1 cellular context compared by ENCODE assay signal in the genomic region with DNA sequence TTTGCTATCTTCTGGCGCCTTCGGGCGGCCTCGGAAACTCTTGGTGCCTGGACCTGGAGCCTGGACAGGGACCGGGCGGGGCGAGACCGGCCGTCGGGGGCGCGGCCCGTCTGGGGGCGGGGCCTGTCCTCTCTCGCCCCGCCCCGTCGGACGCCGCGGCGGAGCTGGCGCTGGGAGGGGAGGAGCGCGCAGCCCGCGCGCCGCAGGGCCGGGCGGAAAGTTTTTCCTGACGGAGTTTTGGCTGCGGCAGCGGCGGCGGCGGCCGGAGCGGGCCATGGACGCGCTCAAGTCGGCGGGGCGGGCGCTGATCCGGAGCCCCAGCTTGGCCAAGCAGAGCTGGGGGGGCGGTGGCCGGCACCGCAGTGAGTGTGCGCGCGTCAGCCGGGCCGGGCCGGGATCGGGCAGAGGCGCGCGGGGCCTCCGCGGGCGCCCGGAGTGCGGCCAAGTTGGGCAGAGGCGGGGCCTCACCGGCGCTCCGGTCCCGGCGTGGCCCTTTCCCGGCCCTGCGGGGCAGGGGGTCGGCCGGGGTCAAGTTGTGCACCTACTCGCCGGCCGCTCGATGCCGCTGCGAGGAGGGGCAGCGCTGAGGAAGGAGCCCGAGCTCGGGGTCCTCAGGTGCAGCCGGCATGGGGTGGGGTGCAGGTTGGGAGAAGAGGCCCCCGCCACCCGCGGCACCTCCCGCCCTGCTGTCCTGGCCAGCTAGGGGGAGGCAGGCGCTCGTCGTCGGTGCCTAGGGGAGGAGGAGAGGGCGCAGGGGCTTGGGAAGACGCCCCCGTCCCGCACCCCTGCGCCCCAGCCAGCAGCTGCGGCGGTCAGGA.
TF ChIP-seq lines count a peak whose summit lies in the region.

A gene with protein sequence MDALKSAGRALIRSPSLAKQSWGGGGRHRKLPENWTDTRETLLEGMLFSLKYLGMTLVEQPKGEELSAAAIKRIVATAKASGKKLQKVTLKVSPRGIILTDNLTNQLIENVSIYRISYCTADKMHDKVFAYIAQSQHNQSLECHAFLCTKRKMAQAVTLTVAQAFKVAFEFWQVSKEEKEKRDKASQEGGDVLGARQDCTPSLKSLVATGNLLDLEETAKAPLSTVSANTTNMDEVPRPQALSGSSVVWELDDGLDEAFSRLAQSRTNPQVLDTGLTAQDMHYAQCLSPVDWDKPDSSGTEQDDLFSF (plus strand): TSS at position 182 of the 818 bp plus-strand sequence. CDS start 93 bp downstream, at position 275.

TF ChIP-seq in HCT116, 20 proteins besides CTCF, POLR2A, EP300 and RAD21 (continued from another document):
- TF ChIP-seq, protein P1, sequence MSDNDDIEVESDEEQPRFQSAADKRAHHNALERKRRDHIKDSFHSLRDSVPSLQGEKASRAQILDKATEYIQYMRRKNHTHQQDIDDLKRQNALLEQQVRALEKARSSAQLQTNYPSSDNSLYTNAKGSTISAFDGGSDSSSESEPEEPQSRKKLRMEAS (IDR thresholded peaks at IDR 0.05), result no peak; the same call in 1 of the 2 replicates
- TF ChIP-seq POLR2AphosphoS5 (IDR thresholded peaks at IDR 0.05; ENCODE audit: low read depth, low read length), result peak; percentile 90
- TF ChIP-seq SP1 (IDR thresholded peaks at IDR 0.05; ENCODE audit: low read depth), result 0 out of 2 replicates have a peak, but pooled peaks have one; percentile 18
- TF ChIP-seq FOSL1 (IDR thresholded peaks at IDR 0.05; ENCODE audit: low read depth), result no peak
- no peak for TF ChIP-seq EZH2 (IDR thresholded peaks at IDR 0.05)
- TF ChIP-seq JUND (IDR thresholded peaks at IDR 0.05), result no peak
